4 cellular contexts compared by ENCODE assay signal in the genomic region with DNA sequence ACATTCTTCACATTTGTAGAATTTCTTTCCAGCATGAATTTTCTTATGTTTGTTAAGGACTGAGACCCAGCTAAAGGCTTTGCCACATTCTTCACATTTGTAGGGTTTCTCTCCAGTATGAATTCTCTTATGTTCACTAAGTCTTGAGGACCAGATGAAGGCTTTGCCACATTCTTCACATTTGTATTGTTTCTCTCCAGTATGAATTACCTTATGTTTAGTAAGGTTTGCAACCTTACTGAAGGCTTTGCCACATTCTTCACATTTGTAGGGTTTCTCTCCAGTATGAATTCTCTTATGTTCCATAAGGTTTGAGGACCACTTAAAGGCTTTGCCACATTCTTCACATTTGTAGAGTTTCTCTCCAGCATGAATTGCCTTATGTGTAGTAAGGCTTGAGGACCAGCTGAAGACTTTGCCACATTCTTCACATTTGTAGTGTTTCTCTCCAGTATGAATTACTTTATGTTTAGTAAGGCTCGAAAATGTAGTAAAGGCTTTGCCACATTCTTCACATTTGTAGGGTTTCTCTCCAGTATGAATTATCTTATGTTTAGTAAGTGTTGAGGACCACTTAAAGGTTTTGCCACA. TPM values are rescaled to one million over a fixed set of nuclear protein-coding genes. Genes with fewer than 3 reads are reported as not detected.
"Had no signal": no experiment of that assay in that cellular context is flagged by ENCODE, and none has a peak within 500 bp of the region (broad histone marks: within the 10 kb centered on the region; RNA-seq: fewer than 3 reads in every experiment).

No MANE protein-coding gene starts in this region.

RNA-seq across cellular contexts. Expression of gene ZNF728, which starts 27.3 kb away (rescaled TPM):
- total RNA-seq: GM23248, H9, HT-29, IMR-90 had no signal
- polyA plus RNA-seq: GM23248, IMR-90 had no signal
